In genomic region chr5:180328296-180329137, GRCh38 we compare ENCODE assay signal across 7 cellular contexts. TPM values are rescaled to one million over a fixed set of nuclear protein-coding genes. Genes with fewer than 3 reads are reported as not detected.
DNase-seq lines count a peak whose midpoint lies in the region; ATAC-seq, FAIRE-seq and TF ChIP-seq lines count a peak whose summit lies in the region.

No MANE protein-coding gene starts in this region.

- no peaks in the 10 kb centered on the region for H3K36me3 ChIP-seq in bronchial epithelial cell (ENCODE audit: control insufficient read depth, insufficient read depth, low read length)

- TF ChIP-seq CTCF in bronchial epithelial cell (IDR thresholded peaks at IDR 0.05; ENCODE audit: insufficient read depth, low read length, severe bottlenecking): peak; percentile 83

- intact Hi-C loops in left colon (cut with DNase I, micrococcal nuclease): no loop called here

- no peak for TF ChIP-seq POLR2A in GM12891 (IDR thresholded peaks at IDR 0.05; ENCODE audit: low read depth, low read length)

- ATAC-seq in HG02981 (IDR thresholded peaks at IDR 0.05; ENCODE audit: unreplicated experiment) (peak; percentile 93), left colon (peak; percentile 93)

- peak; percentile 81 for DNase-seq in GM12891 (ENCODE audit: insufficient read length, low spot score)
- DNase-seq in NCI-H2171 (lab: John Stamatoyannopoulos, UW): peak; percentile 29
- DNase-seq in activated CD4-positive, CD25-positive, alpha-beta regulatory T cell (lab: John Stamatoyannopoulos, UW): peak; percentile 62 to 77 (median 70)
- peak; percentile 43 for DNase-seq in bronchial epithelial cell (ENCODE audit: low read depth)
- DNase-seq in left colon: peak; percentile 69 to 90
- DNase-seq in stimulated activated CD4-positive, alpha-beta T cell treated with anti-CD3 and anti-CD28 coated beads, Interleukin-4, amount 100 ng/mL, for 48 hours (ENCODE audit: low read depth in 2 of 2): peak; percentile 81 to 83

- no peaks in the 10 kb centered on the region for H3K27me3 ChIP-seq in bronchial epithelial cell (ENCODE audit: control insufficient read depth, insufficient read depth, low read length)

- peak; percentile 59 for FAIRE-seq in GM12891 (lab: Jason Lieb, UNC)
- peak; percentile 47 for FAIRE-seq in bronchial epithelial cell (lab: Jason Lieb, UNC)

- no peak overlapping the region for H3K4me3 ChIP-seq in bronchial epithelial cell (ENCODE audit: low read depth, low read length)

TF ChIP-seq in GM12891, 5 proteins besides CTCF, POLR2A, EP300 and RAD21:
- no peak for TF ChIP-seq SPI1 (IDR thresholded peaks at IDR 0.05; ENCODE audit: low read depth, low read length)
- no peak for TF ChIP-seq PAX5 (IDR thresholded peaks at IDR 0.05; ENCODE audit: insufficient read depth, low read length, severe bottlenecking)
- TF ChIP-seq POLR2AphosphoS5 (IDR thresholded peaks at IDR 0.05; ENCODE audit: low read depth, low read length): no peak
- no peak; the same call in 1 of the 2 replicates for TF ChIP-seq POU2F2 (IDR thresholded peaks at IDR 0.05; ENCODE audit: low read depth, low read length)
- no peak for TF ChIP-seq TAF1 (IDR thresholded peaks at IDR 0.05; ENCODE audit: low read depth, low read length)

RNA-seq across cellular contexts. Expression of gene GFPT2, which starts 24.6 kb away (rescaled TPM):
- polyA plus RNA-seq in GM12891 (2012; ENCODE audit: low read depth, missing spikeins): 0.72 TPM
- 0.26 and 0.53 TPM in 2 replicates for total RNA-seq in bronchial epithelial cell
- total RNA-seq in left colon: 1 to 10 TPM; 1.5 to 2.8 TPM

RNA-seq across cellular contexts. Expression of gene MAPK9, which starts 36.6 kb away (rescaled TPM):
- 9.8 TPM for polyA plus RNA-seq in GM12891 (2012; ENCODE audit: low read depth, missing spikeins)
- total RNA-seq in bronchial epithelial cell (19.7 and 23.2 TPM in 2 replicates), left colon (10 to 100 TPM; 40.9 to 49.8 TPM)

Comparison
In these comparisons a context has a peak if more than half of its experiments do, and no peak if none do; other contexts are left out.
1. DNase-seq: peak in every context shown above with its lines; median percentile 82 in stimulated activated CD4-positive, alpha-beta T cell treated with anti-CD3 and anti-CD28 coated beads, Interleukin-4, amount 100 ng/mL, for 48 hours; 81 in GM12891; 80 in left colon; 70 in activated CD4-positive, CD25-positive, alpha-beta regulatory T cell; 43 in bronchial epithelial cell; 29 in NCI-H2171.